In the genomic region with DNA sequence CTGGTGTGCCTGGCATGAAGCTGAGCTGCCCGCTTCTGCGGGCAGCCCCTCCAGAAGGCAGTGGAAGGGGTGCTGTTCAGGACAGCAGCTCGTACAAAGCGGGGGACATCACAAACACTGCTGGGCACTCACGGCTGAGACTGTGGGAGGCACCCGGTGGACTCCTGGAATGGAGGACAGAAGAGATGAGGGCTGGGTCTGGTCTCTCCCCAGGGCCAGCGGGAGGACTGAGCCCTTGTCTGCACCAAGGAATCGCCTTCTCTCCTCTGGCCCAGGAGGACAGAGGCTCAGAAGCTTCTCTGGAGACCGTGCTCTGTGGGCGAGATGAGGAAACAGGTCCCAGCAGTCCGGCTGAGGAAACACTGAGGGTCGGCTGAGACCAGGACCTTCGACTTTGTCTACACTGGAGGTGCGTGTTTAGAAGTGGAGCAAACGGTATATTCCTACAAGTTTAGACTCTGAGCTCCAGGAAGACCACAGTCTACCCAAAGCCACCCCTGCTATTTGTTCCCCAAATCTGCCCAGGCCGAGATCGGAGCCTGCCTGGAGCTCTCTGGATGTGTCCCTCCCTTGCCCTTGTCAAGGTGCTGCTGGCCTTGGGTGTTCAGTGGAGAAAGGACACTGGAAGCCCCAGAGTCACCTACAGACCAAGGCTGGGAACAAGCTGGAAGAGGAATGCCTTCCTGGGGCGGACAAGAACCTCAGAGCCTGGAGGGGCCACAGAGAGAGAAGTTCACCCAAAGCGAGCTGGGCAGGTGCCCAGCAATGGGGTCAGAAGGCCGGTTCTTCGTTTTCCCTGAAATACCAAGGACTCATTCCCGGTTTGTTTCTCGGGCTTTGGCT, we compare ENCODE assay signal across 15 cellular contexts. TPM values are rescaled to one million over a fixed set of nuclear protein-coding genes. Genes with fewer than 3 reads are reported as not detected.
A peak's percentile ranks its signal among the peaks of the same experiment; 100 is the strongest.
DNase-seq lines count a peak whose midpoint lies in the region; ATAC-seq and TF ChIP-seq lines count a peak whose summit lies in the region.
"Had no signal": no experiment of that assay in that cellular context is flagged by ENCODE, and none has a peak within 500 bp of the region (broad histone marks: within the 10 kb centered on the region; RNA-seq: fewer than 3 reads in every experiment).

No MANE protein-coding gene starts in this region.

- H3K9me3 ChIP-seq in adrenal gland (replicated peaks in 1 of 3), result no peaks in the 10 kb centered on the region
- no peaks in the 10 kb centered on the region for H3K9me3 ChIP-seq in left lung
- no peaks in the 10 kb centered on the region for H3K9me3 ChIP-seq in transverse colon
- H3K9me3 ChIP-seq: A549 had no signal

- TF ChIP-seq POLR2A in adrenal gland (IDR thresholded peaks at IDR 0.05) (no peak), transverse colon (IDR thresholded peaks at IDR 0.05) (no peak)

- intact Hi-C loops in adrenal gland (cut with DNase I), result no loop called here
- intact Hi-C loops in left lung (cut with DNase I), result no loop called here
- intact Hi-C loops in transverse colon (cut with DNase I; ENCODE audit: low total_unique reads), result no loop called here

- in situ Hi-C loops in transverse colon (cut with MboI; ENCODE audit: low pct_ligation_motif_present in 1 of 4, low pct_unique_long_range_greater_than_20kb in 1 of 4, low sequenced_read_pairs in 3 of 4), result loop anchor here in 3 of 4 donors (25.0 kb wide), 2 partner anchors 113 to 137 kb away; a partner anchor contains a TSS

- H3K27me3 Mint-ChIP-seq in activated naive CD8-positive, alpha-beta T cell treated with anti-CD3 and anti-CD28 coated beads, Interleukin-2, amount 10 ng/mL, durations not matched to agents 7 days and 5 days, result peaks cover 26% of the 10 kb centered on the region
- H3K27me3 Mint-ChIP-seq in activated naive CD8-positive, alpha-beta T cell treated with anti-CD3 and anti-CD28 coated beads, Interleukin-2, amount 50 U/mL, for 24 hours, result peaks cover 25% of the 10 kb centered on the region

- no peaks in the 10 kb centered on the region for H3K36me3 Mint-ChIP-seq in activated naive CD8-positive, alpha-beta T cell treated with anti-CD3 and anti-CD28 coated beads, Interleukin-2, amount 10 ng/mL, durations not matched to agents 7 days and 5 days
- H3K36me3 Mint-ChIP-seq in activated naive CD8-positive, alpha-beta T cell treated with anti-CD3 and anti-CD28 coated beads, Interleukin-2, amount 50 U/mL, for 24 hours (ENCODE audit: low read depth), result no peaks in the 10 kb centered on the region

- no peaks in the 10 kb centered on the region for H3K36me3 ChIP-seq in adrenal gland (replicated peaks in 1 of 2)
- no peaks in the 10 kb centered on the region for H3K36me3 ChIP-seq in left lung
- no peaks in the 10 kb centered on the region for H3K36me3 ChIP-seq in transverse colon

- no peak for ATAC-seq in activated naive CD8-positive, alpha-beta T cell treated with anti-CD3 and anti-CD28 coated beads, Interleukin-2, amount 10 ng/mL, durations not matched to agents 7 days and 5 days (ENCODE audit: low read depth)
- ATAC-seq in activated naive CD8-positive, alpha-beta T cell treated with anti-CD3 and anti-CD28 coated beads, Interleukin-2, amount 50 U/mL, for 24 hours, result no peak
- ATAC-seq in left lung (no peak), HG02970 (IDR thresholded peaks at IDR 0.05; ENCODE audit: low FRiP score, unreplicated experiment) (no peak)
- ATAC-seq: A549 had no signal

- H3K27me3 ChIP-seq in adrenal gland (no peaks in the 10 kb centered on the region), left lung (peaks cover 0 to 27% of the 10 kb centered on the region in 2 donors), transverse colon (peaks cover 18% of the 10 kb centered on the region)

- WGBS in adrenal gland, 4 donors, result 85 to 89% (median 87%) methylated on average over 16 to 23 of the region's 23 CpGs
- 85% methylated on average over 22 of the region's 23 CpGs; no CpG with 5 or more reads in 1 of the 2 donors for WGBS in transverse colon (ENCODE audit: low coverage in 1 of 2), 2 donors

- H3K27ac ChIP-seq in adrenal gland (no peak overlapping the region), left lung (no peak overlapping the region), transverse colon (no peak overlapping the region)
- H3K27ac ChIP-seq: A549, C4-2B had no signal

- H3K9me3 Mint-ChIP-seq in activated naive CD8-positive, alpha-beta T cell treated with anti-CD3 and anti-CD28 coated beads, Interleukin-2, amount 10 ng/mL, durations not matched to agents 7 days and 5 days, result peaks cover 2% of the 10 kb centered on the region
- H3K9me3 Mint-ChIP-seq in activated naive CD8-positive, alpha-beta T cell treated with anti-CD3 and anti-CD28 coated beads, Interleukin-2, amount 50 U/mL, for 24 hours, result no peaks in the 10 kb centered on the region

- POLR2A ChIA-PET in activated naive CD8-positive, alpha-beta T cell treated with anti-CD3 and anti-CD28 coated beads, Interleukin-2, amount 10 ng/mL, durations not matched to agents 7 days and 5 days (lab: Charles Lee), result no interaction called here

- no peak overlapping the region for H3K27ac Mint-ChIP-seq in activated naive CD8-positive, alpha-beta T cell treated with anti-CD3 and anti-CD28 coated beads, Interleukin-2, amount 10 ng/mL, durations not matched to agents 7 days and 5 days
- H3K27ac Mint-ChIP-seq in activated naive CD8-positive, alpha-beta T cell treated with anti-CD3 and anti-CD28 coated beads, Interleukin-2, amount 50 U/mL, for 24 hours, result no peak overlapping the region

- no peaks in the 10 kb centered on the region for H3K4me1 Mint-ChIP-seq in activated naive CD8-positive, alpha-beta T cell treated with anti-CD3 and anti-CD28 coated beads, Interleukin-2, amount 10 ng/mL, durations not matched to agents 7 days and 5 days
- no peaks in the 10 kb centered on the region for H3K4me1 Mint-ChIP-seq in activated naive CD8-positive, alpha-beta T cell treated with anti-CD3 and anti-CD28 coated beads, Interleukin-2, amount 50 U/mL, for 24 hours

- TF ChIP-seq EP300 in transverse colon (IDR thresholded peaks at IDR 0.05; ENCODE audit: low read depth), result no peak

- H3K4me3 ChIP-seq in adrenal gland (no peak overlapping the region), left lung (no peak overlapping the region), transverse colon (no peak overlapping the region)
- H3K4me3 ChIP-seq: A549 had no signal

- H3K4me3 Mint-ChIP-seq in activated naive CD8-positive, alpha-beta T cell treated with anti-CD3 and anti-CD28 coated beads, Interleukin-2, amount 10 ng/mL, durations not matched to agents 7 days and 5 days, result no peak overlapping the region
- H3K4me3 Mint-ChIP-seq in activated naive CD8-positive, alpha-beta T cell treated with anti-CD3 and anti-CD28 coated beads, Interleukin-2, amount 50 U/mL, for 24 hours, result no peak overlapping the region

- H3K4me1 ChIP-seq in adrenal gland (replicated peaks in 1 of 2), result peaks cover 4 to 7% of the 10 kb centered on the region in 2 donors
- peaks cover 11 to 16% of the 10 kb centered on the region in 2 donors for H3K4me1 ChIP-seq in left lung
- H3K4me1 ChIP-seq in transverse colon, result peaks cover 12 to 19% (median 14%) of the 10 kb centered on the region in 4 donors

- TF ChIP-seq CTCF in adrenal gland (IDR thresholded peaks at IDR 0.05) (no peak), left lung (IDR thresholded peaks at IDR 0.05) (no peak), transverse colon (IDR thresholded peaks at IDR 0.05) (no peak)

- DNase-seq in activated naive CD8-positive, alpha-beta T cell treated with anti-CD3 and anti-CD28 coated beads, Interleukin-2, amount 10 ng/mL, durations not matched to agents 7 days and 5 days, result peak; percentile 13
- no peak for DNase-seq in activated naive CD8-positive, alpha-beta T cell treated with anti-CD3 and anti-CD28 coated beads, Interleukin-2, amount 50 U/mL, for 24 hours
- DNase-seq in adrenal gland (peak in 5 of 7 donors; percentile 7 to 44 (median 12)), left lung (peak; percentile 21 to 49), transverse colon (peak; percentile 6), NCI-H446 treated with DMSO at 0.1 percent for 48 hours (lab: John Stamatoyannopoulos, UW) (no peak)
- no peak for DNase-seq in stimulated activated naive CD4-positive, alpha-beta T cell treated with Interleukin-2 at 50 U/mL for 16 hours (lab: John Stamatoyannopoulos, UW)
- DNase-seq: DMS53, NCI-H1417, NCI-H1930, NCI-H2171, NCI-H774 had no signal

RNA-seq across cellular contexts. Expression of a gene that starts 12.9 kb away (rescaled TPM):
- total RNA-seq in activated naive CD8-positive, alpha-beta T cell treated with anti-CD3 and anti-CD28 coated beads, Interleukin-2, amount 10 ng/mL, durations not matched to agents 7 days and 5 days, result 10 to 100 TPM; 14.1 to 15.7 TPM
- total RNA-seq in adrenal gland, result 10 to 100 TPM; 25.9 to 62.9 (median 42.6) TPM
- polyA plus RNA-seq in adrenal gland, result 10 to 100 TPM; 13.5 to 15.3 (median 14.1) TPM
- total RNA-seq in left lung, result 10 to 100 TPM; 32.0 to 37.0 TPM
- total RNA-seq in transverse colon, result 10 to 100 TPM; 34.8 to 80.8 (median 52.8) TPM

Comparison
In these comparisons a context has a peak if more than half of its experiments do, and no peak if none do; other contexts are left out.
1. DNase-seq: peak in activated naive CD8-positive, alpha-beta T cell treated with anti-CD3 and anti-CD28 coated beads, Interleukin-2, amount 10 ng/mL, durations not matched to agents 7 days and 5 days (single experiment), adrenal gland (5 of 7), left lung (2 of 2) and transverse colon (single experiment); none in activated naive CD8-positive, alpha-beta T cell treated with anti-CD3 and anti-CD28 coated beads, Interleukin-2, amount 50 U/mL, for 24 hours (single experiment), NCI-H446 treated with DMSO at 0.1 percent for 48 hours (single experiment) and stimulated activated naive CD4-positive, alpha-beta T cell treated with Interleukin-2 at 50 U/mL for 16 hours (single experiment).